In genomic region chr18:79702906-79703305, GRCh38 we compare ENCODE assay signal across 16 cellular contexts. TPM values are rescaled to one million over a fixed set of nuclear protein-coding genes. Genes with fewer than 3 reads are reported as not detected.
DNase-seq lines count a peak whose midpoint lies in the region; ATAC-seq and TF ChIP-seq lines count a peak whose summit lies in the region.
"Had no signal": no experiment of that assay in that cellular context is flagged by ENCODE, and none has a peak within 500 bp of the region (broad histone marks: within the 10 kb centered on the region; RNA-seq: fewer than 3 reads in every experiment).

No MANE protein-coding gene starts in this region.

- H3K4me3 ChIP-seq in tibial artery = no peak overlapping the region
- H3K4me3 ChIP-seq: BLaER1 had no signal

- ATAC-seq in T-helper 17 cell (no peak), HG03378 (IDR thresholded peaks at IDR 0.05; ENCODE audit: unreplicated experiment) (no peak), GM21529 (IDR thresholded peaks at IDR 0.05; ENCODE audit: unreplicated experiment) (no peak)
- ATAC-seq: CD8-positive, alpha-beta T cell had no signal

- no peaks in the 10 kb centered on the region for H3K4me1 ChIP-seq in tibial artery
- H3K4me1 ChIP-seq: BLaER1, Caco-2 had no signal

- no peaks in the 10 kb centered on the region for H3K9me3 Mint-ChIP-seq in nephron progenitor cell
- H3K9me3 Mint-ChIP-seq: CD8-positive, alpha-beta T cell had no signal

- no peaks in the 10 kb centered on the region for H3K27me3 Mint-ChIP-seq in T-helper 17 cell
- H3K27me3 Mint-ChIP-seq in nephron progenitor cell (ENCODE audit: low read depth, poor library complexity) = peaks cover 5% of the 10 kb centered on the region
- H3K27me3 Mint-ChIP-seq: B cell; CD4-positive, CD25-positive, alpha-beta regulatory T cell had no signal

- H3K27ac Mint-ChIP-seq in T-helper 17 cell (no peak overlapping the region), nephron progenitor cell (peak overlapping the region; percentile 21)
- H3K27ac Mint-ChIP-seq: B cell; CD8-positive, alpha-beta T cell had no signal

- no peak for TF ChIP-seq CTCF in nephron progenitor cell (IDR thresholded peaks at IDR 0.05)
- no peak for TF ChIP-seq CTCF in tibial artery (IDR thresholded peaks at IDR 0.05)

- peaks cover 67 to 78% (median 68%) of the 10 kb centered on the region in 3 donors for H3K36me3 ChIP-seq in tibial artery

- H3K27me3 ChIP-seq in tibial artery = no peaks in the 10 kb centered on the region
- H3K27me3 ChIP-seq: BLaER1 had no signal

- no peaks in the 10 kb centered on the region for H3K9me3 ChIP-seq in T-helper 17 cell (ENCODE audit: control insufficient read depth, low read length, poor library complexity, severe bottlenecking)
- no peaks in the 10 kb centered on the region for H3K9me3 ChIP-seq in tibial artery
- H3K9me3 ChIP-seq: Caco-2 had no signal

- intact Hi-C loops in tibial artery (cut with DNase I; ENCODE audit: low total_unique reads) = no loop called here

- H3K36me3 Mint-ChIP-seq in T-helper 17 cell (ENCODE audit: low read depth) (peaks cover 19% of the 10 kb centered on the region), nephron progenitor cell (ENCODE audit: low read depth) (peaks cover 55% of the 10 kb centered on the region)

- H3K4me1 Mint-ChIP-seq in T-helper 17 cell (peaks cover 6% of the 10 kb centered on the region), nephron progenitor cell (no peaks in the 10 kb centered on the region)
- H3K4me1 Mint-ChIP-seq: B cell had no signal

- no peak overlapping the region for H3K27ac ChIP-seq in tibial artery
- H3K27ac ChIP-seq: BLaER1, C4-2B had no signal

- H3K4me3 Mint-ChIP-seq in T-helper 17 cell (peak overlapping the region; percentile 7), nephron progenitor cell (no peak overlapping the region)
- H3K4me3 Mint-ChIP-seq: B cell; CD4-positive, CD25-positive, alpha-beta regulatory T cell; CD8-positive, alpha-beta T cell had no signal

- no peak for DNase-seq in T-helper 17 cell
- DNase-seq in myocyte (ENCODE audit: low read depth) = peak; percentile 57
- no peak for DNase-seq in nephron progenitor cell
- no peak for DNase-seq in tibial artery
- DNase-seq: Caco-2; CD4-positive, CD25-positive, alpha-beta regulatory T cell; CD8-positive, alpha-beta T cell; DMS153; DND-41; H7; HCEC 1CT had no signal

RNA-seq across cellular contexts. Expression of gene CTDP1, which starts 23.3 kb away (rescaled TPM):
- total RNA-seq in T-helper 17 cell = 10 to 100 TPM; 61.0 to 65.1 TPM
- total RNA-seq in myocyte = 15.3 and 16.8 TPM in 2 replicates
- polyA plus RNA-seq in myocyte (2012) = 15.4 TPM
